10 cellular contexts compared by ENCODE assay signal in the genomic region with DNA sequence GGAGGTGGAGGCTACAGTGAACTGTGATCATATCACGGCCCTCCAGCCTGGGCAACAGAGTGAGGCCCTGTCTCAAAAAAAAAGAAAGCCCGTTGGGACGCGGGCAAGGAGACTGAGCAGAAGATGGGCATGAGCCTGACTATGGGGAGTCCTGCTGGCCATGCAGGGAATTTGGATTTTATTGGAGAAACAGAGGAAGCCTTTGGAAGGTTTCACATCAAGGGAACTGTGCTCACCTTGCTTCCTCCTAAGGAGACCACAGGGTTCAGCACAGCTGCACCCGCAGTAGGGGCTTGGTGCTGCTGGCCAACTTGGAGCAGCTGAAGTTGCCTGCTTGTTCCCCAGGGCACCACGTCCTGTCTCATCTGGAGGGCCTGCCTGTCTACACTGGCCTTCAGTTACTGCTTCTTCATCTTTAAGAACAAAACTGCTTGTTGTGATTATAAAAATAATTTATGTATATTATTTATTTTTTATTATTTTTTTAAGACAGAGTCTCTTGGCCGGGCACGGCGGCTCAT. TPM values are rescaled to one million over a fixed set of nuclear protein-coding genes. Genes with fewer than 3 reads are reported as not detected.
DNase-seq lines count a peak whose midpoint lies in the region; ATAC-seq and TF ChIP-seq lines count a peak whose summit lies in the region.
"Had no signal": no experiment of that assay in that cellular context is flagged by ENCODE, and none has a peak within 500 bp of the region (broad histone marks: within the 10 kb centered on the region; RNA-seq: fewer than 3 reads in every experiment).

No MANE protein-coding gene starts in this region.

- CTCF ChIA-PET in WTC11 (lab: Charles Lee): interaction anchor here (2.3 to 2.4 kb wide), 2 partner anchors 109 to 150 kb away, joined by 6 to 7 read pairs; no protein-coding TSS in a partner anchor

- no peak for TF ChIP-seq CTCF in left ventricle myocardium inferior (IDR thresholded peaks at IDR 0.05; ENCODE audit: borderline replicate concordance)
- no peak for TF ChIP-seq CTCF in WTC11 (IDR thresholded peaks at IDR 0.05)
- TF ChIP-seq CTCF in kidney epithelial cell (IDR thresholded peaks at IDR 0.05; ENCODE audit: insufficient read depth, low read length, poor library complexity, severe bottlenecking): peak; percentile 11
- no peak for TF ChIP-seq CTCF in vagina (IDR thresholded peaks at IDR 0.05)

- peaks cover 36% of the 10 kb centered on the region for H3K4me1 ChIP-seq in left ventricle myocardium inferior
- H3K4me1 ChIP-seq in vagina: peaks cover 31% of the 10 kb centered on the region

- POLR2A ChIA-PET in WTC11 (lab: Charles Lee): no interaction called here

- H3K27me3 Mint-ChIP-seq in WTC11 (ENCODE audit: low read depth): no peaks in the 10 kb centered on the region

- H3K4me3 Mint-ChIP-seq in WTC11: peak overlapping the region; percentile 66

- H3K27ac Mint-ChIP-seq in WTC11: no peak overlapping the region

- no peaks in the 10 kb centered on the region for H3K9me3 Mint-ChIP-seq in WTC11

- no peaks in the 10 kb centered on the region for H3K27me3 ChIP-seq in left ventricle myocardium inferior (ENCODE audit: low read depth)
- H3K27me3 ChIP-seq in kidney epithelial cell (ENCODE audit: control insufficient read depth, insufficient read depth, low read length): no peaks in the 10 kb centered on the region
- H3K27me3 ChIP-seq in vagina: no peaks in the 10 kb centered on the region

- intact Hi-C loops in left ventricle myocardium inferior (cut with micrococcal nuclease): no loop called here
- intact Hi-C loops in cardiac septum (cut with DNase I): no loop called here
- intact Hi-C loops in vagina (cut with DNase I): no loop called here

- no peak for TF ChIP-seq POLR2A in vagina (IDR thresholded peaks at IDR 0.05)

- DNase-seq in left ventricle myocardium inferior: no peak
- DNase-seq in cardiac septum (ENCODE audit: low spot score): no peak
- DNase-seq in WTC11 (ENCODE audit: low spot score): no peak
- DNase-seq in kidney epithelial cell (ENCODE audit: low read depth): no peak
- no peak for DNase-seq in vagina (ENCODE audit: extremely low spot score in 2 of 2)
- no peak for DNase-seq in NCI-H226
- DNase-seq: left ventricle myocardium superior; stimulated activated naive CD4-positive, alpha-beta T cell treated with Interleukin-2 at 50 U/mL for 16 hours had no signal

- H3K36me3 ChIP-seq in left ventricle myocardium inferior (no peaks in the 10 kb centered on the region), kidney epithelial cell (ENCODE audit: control insufficient read depth, insufficient read depth, low read length) (peaks cover 1% of the 10 kb centered on the region), vagina (no peaks in the 10 kb centered on the region)

- H3K9me3 ChIP-seq in left ventricle myocardium inferior (replicated peaks) (no peaks in the 10 kb centered on the region), vagina (no peaks in the 10 kb centered on the region)

- H3K4me3 ChIP-seq in left ventricle myocardium inferior: peak overlapping the region; percentile 94
- peak overlapping the region; percentile 94 for H3K4me3 ChIP-seq in kidney epithelial cell (ENCODE audit: low read depth, low read length)
- H3K4me3 ChIP-seq in vagina: peak overlapping the region; percentile 68 to 96

- ATAC-seq in WTC11: no peak
- ATAC-seq in HG03039 (IDR thresholded peaks at IDR 0.05; ENCODE audit: unreplicated experiment): no peak
- ATAC-seq in HG03520 (IDR thresholded peaks at IDR 0.05; ENCODE audit: unreplicated experiment): no peak
- ATAC-seq: left ventricle myocardium superior had no signal

- no peaks in the 10 kb centered on the region for H3K36me3 Mint-ChIP-seq in WTC11

- H3K27ac ChIP-seq in left ventricle myocardium inferior (replicated peaks) (no peak overlapping the region), vagina (no peak overlapping the region)

- no peaks in the 10 kb centered on the region; the same call in 1 of the 2 replicates for H3K4me1 Mint-ChIP-seq in WTC11

TF ChIP-seq in WTC11, 78 proteins besides CTCF, POLR2A, EP300 and RAD21:
- TF ChIP-seq ATF3 (CRISPR knock-in tag; conservative IDR thresholded peaks at IDR 0.05): no peak
- TF ChIP-seq ZNF138 (CRISPR knock-in tag; conservative IDR thresholded peaks at IDR 0.05): no peak
- TF ChIP-seq MYBL2 (CRISPR knock-in tag; IDR thresholded peaks at IDR 0.05): no peak
- TF ChIP-seq ETV6 (CRISPR knock-in tag; IDR thresholded peaks at IDR 0.05): no peak
- TF ChIP-seq, protein P1, sequence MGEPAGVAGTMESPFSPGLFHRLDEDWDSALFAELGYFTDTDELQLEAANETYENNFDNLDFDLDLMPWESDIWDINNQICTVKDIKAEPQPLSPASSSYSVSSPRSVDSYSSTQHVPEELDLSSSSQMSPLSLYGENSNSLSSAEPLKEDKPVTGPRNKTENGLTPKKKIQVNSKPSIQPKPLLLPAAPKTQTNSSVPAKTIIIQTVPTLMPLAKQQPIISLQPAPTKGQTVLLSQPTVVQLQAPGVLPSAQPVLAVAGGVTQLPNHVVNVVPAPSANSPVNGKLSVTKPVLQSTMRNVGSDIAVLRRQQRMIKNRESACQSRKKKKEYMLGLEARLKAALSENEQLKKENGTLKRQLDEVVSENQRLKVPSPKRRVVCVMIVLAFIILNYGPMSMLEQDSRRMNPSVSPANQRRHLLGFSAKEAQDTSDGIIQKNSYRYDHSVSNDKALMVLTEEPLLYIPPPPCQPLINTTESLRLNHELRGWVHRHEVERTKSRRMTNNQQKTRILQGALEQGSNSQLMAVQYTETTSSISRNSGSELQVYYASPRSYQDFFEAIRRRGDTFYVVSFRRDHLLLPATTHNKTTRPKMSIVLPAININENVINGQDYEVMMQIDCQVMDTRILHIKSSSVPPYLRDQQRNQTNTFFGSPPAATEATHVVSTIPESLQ (CRISPR knock-in tag; IDR thresholded peaks at IDR 0.05): no peak
- TF ChIP-seq TEAD1 (CRISPR knock-in tag; IDR thresholded peaks at IDR 0.05): no peak
- TF ChIP-seq IRF2 (CRISPR knock-in tag; IDR thresholded peaks at IDR 0.05; ENCODE audit: borderline replicate concordance, low read depth): no peak
- TF ChIP-seq, protein P2, sequence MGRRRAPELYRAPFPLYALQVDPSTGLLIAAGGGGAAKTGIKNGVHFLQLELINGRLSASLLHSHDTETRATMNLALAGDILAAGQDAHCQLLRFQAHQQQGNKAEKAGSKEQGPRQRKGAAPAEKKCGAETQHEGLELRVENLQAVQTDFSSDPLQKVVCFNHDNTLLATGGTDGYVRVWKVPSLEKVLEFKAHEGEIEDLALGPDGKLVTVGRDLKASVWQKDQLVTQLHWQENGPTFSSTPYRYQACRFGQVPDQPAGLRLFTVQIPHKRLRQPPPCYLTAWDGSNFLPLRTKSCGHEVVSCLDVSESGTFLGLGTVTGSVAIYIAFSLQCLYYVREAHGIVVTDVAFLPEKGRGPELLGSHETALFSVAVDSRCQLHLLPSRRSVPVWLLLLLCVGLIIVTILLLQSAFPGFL (CRISPR knock-in tag; IDR thresholded peaks at IDR 0.05; ENCODE audit: borderline replicate concordance): no peak
- TF ChIP-seq CBFB (CRISPR knock-in tag; IDR thresholded peaks at IDR 0.05; ENCODE audit: low read depth): no peak

RNA-seq across cellular contexts. Expression of gene IQCE, which starts 1.5 kb away (rescaled TPM):
- 11.5 TPM for total RNA-seq in left ventricle myocardium inferior
- 13.3 TPM for total RNA-seq in cardiac septum
- 4.4 to 4.7 TPM (median 4.6 TPM) in 3 replicates for total RNA-seq in WTC11 (2021)
- 18.0 and 20.0 TPM in 2 replicates for total RNA-seq in kidney epithelial cell
- total RNA-seq in vagina: 5.2 TPM

RNA-seq across cellular contexts. Expression of gene BRAT1, which starts 4.9 kb away (rescaled TPM):
- 13.7 TPM for total RNA-seq in left ventricle myocardium inferior
- total RNA-seq in cardiac septum: 12.8 TPM
- 44.0 to 50.0 TPM (median 46.1 TPM) in 3 replicates for total RNA-seq in WTC11 (2021)
- 40.1 TPM in 2 replicates for total RNA-seq in kidney epithelial cell
- 66.0 TPM for total RNA-seq in vagina

RNA-seq across cellular contexts. Expression of gene LFNG, which starts 40.7 kb away (rescaled TPM):
- total RNA-seq in left ventricle myocardium inferior (5.2 TPM), cardiac septum (6.2 TPM), WTC11 (2021) (24.1 to 29.4 TPM (median 26.5 TPM) in 3 replicates), kidney epithelial cell (36.6 and 39.7 TPM in 2 replicates), vagina (36.8 TPM)
